In the genomic region with DNA sequence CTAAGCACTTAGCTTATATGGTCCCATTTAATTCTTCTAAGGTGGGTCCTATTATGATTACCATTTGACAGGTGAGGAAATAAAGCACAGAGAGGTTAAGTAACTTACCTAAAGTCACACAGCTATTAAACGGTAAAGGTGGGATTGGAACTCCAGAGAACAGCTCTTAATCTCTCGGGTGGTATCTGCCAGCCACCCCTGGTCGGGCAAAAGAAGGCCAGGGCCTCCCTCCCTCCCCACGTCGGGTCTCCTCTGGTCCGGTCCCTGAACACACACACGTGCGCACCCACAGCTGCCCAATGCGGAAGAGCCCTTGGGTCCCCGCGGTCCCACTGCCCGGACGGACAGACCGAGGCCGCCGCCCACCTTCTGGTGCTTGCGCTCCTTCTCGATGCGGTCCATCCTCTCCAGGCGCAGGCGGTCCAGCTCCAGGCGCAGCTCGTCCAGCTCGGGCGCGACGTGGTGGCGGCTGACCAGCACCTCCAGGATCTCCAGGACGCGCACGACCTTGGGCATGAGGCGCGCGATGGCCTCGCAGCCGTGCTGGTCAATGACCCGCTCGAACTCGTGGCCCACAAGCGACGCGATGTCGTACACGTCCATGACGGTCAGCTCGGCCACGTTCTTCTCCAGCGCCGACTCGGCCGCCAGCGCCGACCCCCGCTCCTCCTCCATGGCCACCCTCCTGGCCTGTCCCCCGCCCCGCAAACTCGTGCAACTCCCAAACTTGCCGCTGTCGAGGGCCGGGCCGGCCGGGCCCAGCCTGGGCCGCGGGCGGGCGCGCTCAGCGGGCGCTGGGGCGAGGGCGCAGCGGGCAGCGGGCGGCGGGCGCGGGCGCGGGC, we compare ENCODE assay signal across 1 cellular context.
TF ChIP-seq lines count a peak whose summit lies in the region.

No MANE protein-coding gene starts in this region.

TF ChIP-seq in GM12878, 131 proteins besides CTCF, POLR2A, EP300 and RAD21 (continued from another document):
- TF ChIP-seq, protein P1, sequence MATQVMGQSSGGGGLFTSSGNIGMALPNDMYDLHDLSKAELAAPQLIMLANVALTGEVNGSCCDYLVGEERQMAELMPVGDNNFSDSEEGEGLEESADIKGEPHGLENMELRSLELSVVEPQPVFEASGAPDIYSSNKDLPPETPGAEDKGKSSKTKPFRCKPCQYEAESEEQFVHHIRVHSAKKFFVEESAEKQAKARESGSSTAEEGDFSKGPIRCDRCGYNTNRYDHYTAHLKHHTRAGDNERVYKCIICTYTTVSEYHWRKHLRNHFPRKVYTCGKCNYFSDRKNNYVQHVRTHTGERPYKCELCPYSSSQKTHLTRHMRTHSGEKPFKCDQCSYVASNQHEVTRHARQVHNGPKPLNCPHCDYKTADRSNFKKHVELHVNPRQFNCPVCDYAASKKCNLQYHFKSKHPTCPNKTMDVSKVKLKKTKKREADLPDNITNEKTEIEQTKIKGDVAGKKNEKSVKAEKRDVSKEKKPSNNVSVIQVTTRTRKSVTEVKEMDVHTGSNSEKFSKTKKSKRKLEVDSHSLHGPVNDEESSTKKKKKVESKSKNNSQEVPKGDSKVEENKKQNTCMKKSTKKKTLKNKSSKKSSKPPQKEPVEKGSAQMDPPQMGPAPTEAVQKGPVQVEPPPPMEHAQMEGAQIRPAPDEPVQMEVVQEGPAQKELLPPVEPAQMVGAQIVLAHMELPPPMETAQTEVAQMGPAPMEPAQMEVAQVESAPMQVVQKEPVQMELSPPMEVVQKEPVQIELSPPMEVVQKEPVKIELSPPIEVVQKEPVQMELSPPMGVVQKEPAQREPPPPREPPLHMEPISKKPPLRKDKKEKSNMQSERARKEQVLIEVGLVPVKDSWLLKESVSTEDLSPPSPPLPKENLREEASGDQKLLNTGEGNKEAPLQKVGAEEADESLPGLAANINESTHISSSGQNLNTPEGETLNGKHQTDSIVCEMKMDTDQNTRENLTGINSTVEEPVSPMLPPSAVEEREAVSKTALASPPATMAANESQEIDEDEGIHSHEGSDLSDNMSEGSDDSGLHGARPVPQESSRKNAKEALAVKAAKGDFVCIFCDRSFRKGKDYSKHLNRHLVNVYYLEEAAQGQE (IDR thresholded peaks at IDR 0.05; ENCODE audit: low read depth, low read length), result no peak
- TF ChIP-seq IKZF1 (conservative IDR thresholded peaks at IDR 0.05), result 0 out of 2 replicates have a peak, but pooled peaks have one; percentile 56
- no peak for TF ChIP-seq FOXM1 (IDR thresholded peaks at IDR 0.05; ENCODE audit: low read depth, low read length)
- TF ChIP-seq, protein P2, sequence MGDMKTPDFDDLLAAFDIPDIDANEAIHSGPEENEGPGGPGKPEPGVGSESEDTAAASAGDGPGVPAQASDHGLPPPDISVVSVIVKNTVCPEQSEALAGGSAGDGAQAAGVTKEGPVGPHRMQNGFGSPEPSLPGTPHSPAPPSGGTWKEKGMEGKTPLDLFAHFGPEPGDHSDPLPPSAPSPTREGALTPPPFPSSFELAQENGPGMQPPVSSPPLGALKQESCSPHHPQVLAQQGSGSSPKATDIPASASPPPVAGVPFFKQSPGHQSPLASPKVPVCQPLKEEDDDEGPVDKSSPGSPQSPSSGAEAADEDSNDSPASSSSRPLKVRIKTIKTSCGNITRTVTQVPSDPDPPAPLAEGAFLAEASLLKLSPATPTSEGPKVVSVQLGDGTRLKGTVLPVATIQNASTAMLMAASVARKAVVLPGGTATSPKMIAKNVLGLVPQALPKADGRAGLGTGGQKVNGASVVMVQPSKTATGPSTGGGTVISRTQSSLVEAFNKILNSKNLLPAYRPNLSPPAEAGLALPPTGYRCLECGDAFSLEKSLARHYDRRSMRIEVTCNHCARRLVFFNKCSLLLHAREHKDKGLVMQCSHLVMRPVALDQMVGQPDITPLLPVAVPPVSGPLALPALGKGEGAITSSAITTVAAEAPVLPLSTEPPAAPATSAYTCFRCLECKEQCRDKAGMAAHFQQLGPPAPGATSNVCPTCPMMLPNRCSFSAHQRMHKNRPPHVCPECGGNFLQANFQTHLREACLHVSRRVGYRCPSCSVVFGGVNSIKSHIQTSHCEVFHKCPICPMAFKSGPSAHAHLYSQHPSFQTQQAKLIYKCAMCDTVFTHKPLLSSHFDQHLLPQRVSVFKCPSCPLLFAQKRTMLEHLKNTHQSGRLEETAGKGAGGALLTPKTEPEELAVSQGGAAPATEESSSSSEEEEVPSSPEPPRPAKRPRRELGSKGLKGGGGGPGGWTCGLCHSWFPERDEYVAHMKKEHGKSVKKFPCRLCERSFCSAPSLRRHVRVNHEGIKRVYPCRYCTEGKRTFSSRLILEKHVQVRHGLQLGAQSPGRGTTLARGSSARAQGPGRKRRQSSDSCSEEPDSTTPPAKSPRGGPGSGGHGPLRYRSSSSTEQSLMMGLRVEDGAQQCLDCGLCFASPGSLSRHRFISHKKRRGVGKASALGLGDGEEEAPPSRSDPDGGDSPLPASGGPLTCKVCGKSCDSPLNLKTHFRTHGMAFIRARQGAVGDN (IDR thresholded peaks at IDR 0.05), result no peak
- TF ChIP-seq ZSCAN29 (IDR thresholded peaks at IDR 0.05), result no peak
- no peak for TF ChIP-seq RBBP5 (conservative IDR thresholded peaks at IDR 0.05)
- TF ChIP-seq HDGF (IDR thresholded peaks at IDR 0.05), result 0 out of 2 replicates have a peak, but pooled peaks have one; percentile 46
- TF ChIP-seq LARP7 (IDR thresholded peaks at IDR 0.05), result peak; percentile 66; the same call in 1 of the 2 replicates
- TF ChIP-seq HCFC1 (IDR thresholded peaks at IDR 0.05; ENCODE audit: low read length), result no peak
- no peak for TF ChIP-seq RCOR1 (conservative IDR thresholded peaks at IDR 0.05; ENCODE audit: low read depth, low read length)
- TF ChIP-seq CEBPB (IDR thresholded peaks at IDR 0.05; ENCODE audit: borderline replicate concordance in 1 of 2, low read depth in 2 of 2, low read length in 2 of 2), result no peak
- TF ChIP-seq ZNF217 (IDR thresholded peaks at IDR 0.05), result 0 out of 2 replicates have a peak, but pooled peaks have one; percentile 27
- no peak for TF ChIP-seq NFIC (IDR thresholded peaks at IDR 0.05; ENCODE audit: low read depth, low read length)
- no peak for TF ChIP-seq NR2C2 (IDR thresholded peaks at IDR 0.05; ENCODE audit: borderline replicate concordance, control insufficient read depth, insufficient read length, low read depth)
- no peak for TF ChIP-seq SREBF1 (IDR thresholded peaks at IDR 0.05; ENCODE audit: low read length)
- TF ChIP-seq SMARCA5 (IDR thresholded peaks at IDR 0.05), result peak; percentile 88
- TF ChIP-seq ZNF622 (IDR thresholded peaks at IDR 0.05), result no peak
- TF ChIP-seq, protein P3, sequence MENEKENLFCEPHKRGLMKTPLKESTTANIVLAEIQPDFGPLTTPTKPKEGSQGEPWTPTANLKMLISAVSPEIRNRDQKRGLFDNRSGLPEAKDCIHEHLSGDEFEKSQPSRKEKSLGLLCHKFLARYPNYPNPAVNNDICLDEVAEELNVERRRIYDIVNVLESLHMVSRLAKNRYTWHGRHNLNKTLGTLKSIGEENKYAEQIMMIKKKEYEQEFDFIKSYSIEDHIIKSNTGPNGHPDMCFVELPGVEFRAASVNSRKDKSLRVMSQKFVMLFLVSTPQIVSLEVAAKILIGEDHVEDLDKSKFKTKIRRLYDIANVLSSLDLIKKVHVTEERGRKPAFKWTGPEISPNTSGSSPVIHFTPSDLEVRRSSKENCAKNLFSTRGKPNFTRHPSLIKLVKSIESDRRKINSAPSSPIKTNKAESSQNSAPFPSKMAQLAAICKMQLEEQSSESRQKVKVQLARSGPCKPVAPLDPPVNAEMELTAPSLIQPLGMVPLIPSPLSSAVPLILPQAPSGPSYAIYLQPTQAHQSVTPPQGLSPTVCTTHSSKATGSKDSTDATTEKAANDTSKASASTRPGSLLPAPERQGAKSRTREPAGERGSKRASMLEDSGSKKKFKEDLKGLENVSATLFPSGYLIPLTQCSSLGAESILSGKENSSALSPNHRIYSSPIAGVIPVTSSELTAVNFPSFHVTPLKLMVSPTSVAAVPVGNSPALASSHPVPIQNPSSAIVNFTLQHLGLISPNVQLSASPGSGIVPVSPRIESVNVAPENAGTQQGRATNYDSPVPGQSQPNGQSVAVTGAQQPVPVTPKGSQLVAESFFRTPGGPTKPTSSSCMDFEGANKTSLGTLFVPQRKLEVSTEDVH (IDR thresholded peaks at IDR 0.05; ENCODE audit: low read depth, partially characterized antibody), result no peak
- TF ChIP-seq WRNIP1 (IDR thresholded peaks at IDR 0.05; ENCODE audit: borderline replicate concordance, low read depth, low read length), result no peak
- no peak for TF ChIP-seq SRF (IDR thresholded peaks at IDR 0.05; ENCODE audit: low read depth in 2 of 2, low read length in 2 of 2)
- no peak for TF ChIP-seq SMC3 (IDR thresholded peaks at IDR 0.05; ENCODE audit: borderline replicate concordance, low read length)
- TF ChIP-seq MYC (IDR thresholded peaks at IDR 0.05; ENCODE audit: insufficient read depth, insufficient read length, insufficient replicate concordance, low read length, severe bottlenecking), result no peak
